Comparison of ENCODE assay signal across 8 cellular contexts in genomic region chr17:21213005-21213404, GRCh38. TPM values are rescaled to one million over a fixed set of nuclear protein-coding genes. Genes with fewer than 3 reads are reported as not detected.
DNase-seq lines count a peak whose midpoint lies in the region; ATAC-seq, FAIRE-seq and TF ChIP-seq lines count a peak whose summit lies in the region.

No MANE protein-coding gene starts in this region.

- TF ChIP-seq CTCF in DOHH2 (IDR thresholded peaks at IDR 0.05; ENCODE audit: low read depth, low read length, poor library complexity, severe bottlenecking) = no peak
- TF ChIP-seq CTCF in pancreas (IDR thresholded peaks at IDR 0.05) = no peak

- H3F3A ChIP-seq in DOHH2 (ENCODE audit: control insufficient read depth, insufficient read depth) = no peaks in the 10 kb centered on the region

- peaks cover 96% of the 10 kb centered on the region for H3K79me2 ChIP-seq in DOHH2 (ENCODE audit: control insufficient read depth, low read length)

- H3K27me3 ChIP-seq in DOHH2 (ENCODE audit: control insufficient read depth, low read length) (no peaks in the 10 kb centered on the region), esophagus (ENCODE audit: control insufficient read depth in 1 of 2, insufficient read depth in 2 of 2, low read length in 2 of 2) (no peaks in the 10 kb centered on the region), pancreas (no peaks in the 10 kb centered on the region)

- peak overlapping the region; percentile 73 for H3K4me2 ChIP-seq in DOHH2 (ENCODE audit: low read length)

- FAIRE-seq in pancreas (lab: Jason Lieb, UNC) = no peak

- H3K4me1 ChIP-seq in DOHH2 (ENCODE audit: control insufficient read depth, low read length) (peaks cover 28% of the 10 kb centered on the region), esophagus (ENCODE audit: control insufficient read depth in 2 of 2, insufficient read depth in 2 of 2, low read length in 1 of 2) (peaks cover 4 to 28% of the 10 kb centered on the region in 2 donors), pancreas (peaks cover 5 to 26% (median 13%) of the 10 kb centered on the region in 3 donors)

- WGBS in esophagus, 2 donors = 3 to 10% methylated on average over 5 of the region's 5 CpGs
- WGBS in pancreas, 2 donors = 4 to 7% methylated on average over 5 of the region's 5 CpGs

- DNase-seq in RKO (ENCODE audit: low spot score) (peak; percentile 22), pancreas (no peak), NCI-H187 (lab: John Stamatoyannopoulos, UW) (no peak), superior temporal gyrus (ENCODE audit: extremely low spot score) (no peak), NCI-H69 (lab: John Stamatoyannopoulos, UW) (no peak)

- intact Hi-C loops in pancreas (cut with DNase I) = no loop called here

- H4K20me1 ChIP-seq in DOHH2 (ENCODE audit: control insufficient read depth, insufficient read depth, low read depth, low read length) = peaks cover 26% of the 10 kb centered on the region

- peaks cover 59% of the 10 kb centered on the region for H3K36me3 ChIP-seq in DOHH2 (ENCODE audit: control insufficient read depth, low read length)
- H3K36me3 ChIP-seq in esophagus (ENCODE audit: control insufficient read depth in 2 of 2, insufficient read depth in 2 of 2, low read length in 1 of 2) = no peaks in the 10 kb centered on the region
- H3K36me3 ChIP-seq in pancreas = no peaks in the 10 kb centered on the region

- ATAC-seq in pancreas (no peak), HG02840 (IDR thresholded peaks at IDR 0.05; ENCODE audit: low FRiP score, unreplicated experiment) (no peak)

- H3K27ac ChIP-seq in DOHH2 (ENCODE audit: low read depth, low read length) (peak overlapping the region; percentile 71), esophagus (ENCODE audit: low read depth in 2 of 2, low read length in 1 of 2) (peak overlapping the region in 1 of 2 donors; percentile 98), pancreas (peak overlapping the region in 1 of 4 donors; percentile 92)

- H3K9me2 ChIP-seq in DOHH2 (replicated peaks; ENCODE audit: control insufficient read depth, low read length) = no peaks in the 10 kb centered on the region

- H3K4me3 ChIP-seq in DOHH2 (ENCODE audit: low read length) (peak overlapping the region; percentile 94), esophagus (ENCODE audit: low read depth in 1 of 2, low read length in 2 of 2) (peak overlapping the region; percentile 97 to 99), pancreas (peak overlapping the region; percentile 97 to 100 (median 99))

- H3K9me3 ChIP-seq in DOHH2 (ENCODE audit: control insufficient read depth, insufficient read depth, low read length) (no peaks in the 10 kb centered on the region), esophagus (ENCODE audit: control insufficient read depth in 2 of 2, insufficient read depth in 1 of 2, low read depth in 1 of 2, low read length in 1 of 2) (no peaks in the 10 kb centered on the region), pancreas (no peaks in the 10 kb centered on the region)

RNA-seq across cellular contexts. Expression of gene TMEM11, which starts 1.0 kb away (rescaled TPM):
- 10 to 100 TPM; 28.0 TPM for polyA plus RNA-seq in esophagus
- 10 to 100 TPM in 1 of 6 donors, 1 to 10 TPM in 5; 6.1 to 10.6 (median 9.1) TPM for total RNA-seq in pancreas
- polyA plus RNA-seq in pancreas = 10 to 100 TPM; 11.9 to 16.0 TPM

RNA-seq across cellular contexts. Expression of gene NATD1, which starts 40.2 kb away (rescaled TPM):
- 1 to 10 TPM; 2.3 to 3.2 TPM for polyA plus RNA-seq in esophagus
- total RNA-seq in pancreas = 1 to 10 TPM; 3.1 to 8.3 (median 5.3) TPM
- polyA plus RNA-seq in pancreas = 1 to 10 TPM; 2.3 TPM
